In the genomic region with DNA sequence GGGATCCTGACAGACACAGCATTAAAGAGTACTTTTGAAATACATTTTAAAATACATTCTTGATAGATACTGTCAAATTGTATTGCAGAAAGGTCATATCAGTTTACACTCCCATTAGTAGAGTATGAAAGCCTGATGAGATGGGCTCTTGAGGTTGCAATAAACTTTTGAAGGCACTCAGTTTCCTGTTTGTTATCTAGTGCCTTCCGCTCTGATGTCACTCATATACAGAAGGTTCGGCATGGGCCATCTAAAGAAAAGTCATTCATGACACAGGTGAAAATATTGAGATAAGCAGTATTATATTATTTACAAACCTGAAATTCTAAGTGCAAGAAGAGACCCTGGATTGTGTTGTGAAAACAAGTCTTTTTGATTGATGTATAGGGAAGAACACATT, we compare ENCODE assay signal across 1 cellular context.
TF ChIP-seq lines count a peak whose summit lies in the region.

No MANE protein-coding gene starts in this region.

TF ChIP-seq in GM23338, 12 proteins besides CTCF, POLR2A, EP300 and RAD21 (continued from another document):
- TF ChIP-seq CREB1 (CRISPR knock-in tag; IDR thresholded peaks at IDR 0.05; ENCODE audit: low read depth) (no peak), ETS1 (IDR thresholded peaks at IDR 0.05) (no peak), ZNF331 (CRISPR knock-in tag; IDR thresholded peaks at IDR 0.05; ENCODE audit: low read depth) (no peak), ZNF462 (CRISPR knock-in tag; IDR thresholded peaks at IDR 0.05) (no peak), JUNB (IDR thresholded peaks at IDR 0.05; ENCODE audit: unreplicated experiment) (no peak)
- TF ChIP-seq, protein P1, sequence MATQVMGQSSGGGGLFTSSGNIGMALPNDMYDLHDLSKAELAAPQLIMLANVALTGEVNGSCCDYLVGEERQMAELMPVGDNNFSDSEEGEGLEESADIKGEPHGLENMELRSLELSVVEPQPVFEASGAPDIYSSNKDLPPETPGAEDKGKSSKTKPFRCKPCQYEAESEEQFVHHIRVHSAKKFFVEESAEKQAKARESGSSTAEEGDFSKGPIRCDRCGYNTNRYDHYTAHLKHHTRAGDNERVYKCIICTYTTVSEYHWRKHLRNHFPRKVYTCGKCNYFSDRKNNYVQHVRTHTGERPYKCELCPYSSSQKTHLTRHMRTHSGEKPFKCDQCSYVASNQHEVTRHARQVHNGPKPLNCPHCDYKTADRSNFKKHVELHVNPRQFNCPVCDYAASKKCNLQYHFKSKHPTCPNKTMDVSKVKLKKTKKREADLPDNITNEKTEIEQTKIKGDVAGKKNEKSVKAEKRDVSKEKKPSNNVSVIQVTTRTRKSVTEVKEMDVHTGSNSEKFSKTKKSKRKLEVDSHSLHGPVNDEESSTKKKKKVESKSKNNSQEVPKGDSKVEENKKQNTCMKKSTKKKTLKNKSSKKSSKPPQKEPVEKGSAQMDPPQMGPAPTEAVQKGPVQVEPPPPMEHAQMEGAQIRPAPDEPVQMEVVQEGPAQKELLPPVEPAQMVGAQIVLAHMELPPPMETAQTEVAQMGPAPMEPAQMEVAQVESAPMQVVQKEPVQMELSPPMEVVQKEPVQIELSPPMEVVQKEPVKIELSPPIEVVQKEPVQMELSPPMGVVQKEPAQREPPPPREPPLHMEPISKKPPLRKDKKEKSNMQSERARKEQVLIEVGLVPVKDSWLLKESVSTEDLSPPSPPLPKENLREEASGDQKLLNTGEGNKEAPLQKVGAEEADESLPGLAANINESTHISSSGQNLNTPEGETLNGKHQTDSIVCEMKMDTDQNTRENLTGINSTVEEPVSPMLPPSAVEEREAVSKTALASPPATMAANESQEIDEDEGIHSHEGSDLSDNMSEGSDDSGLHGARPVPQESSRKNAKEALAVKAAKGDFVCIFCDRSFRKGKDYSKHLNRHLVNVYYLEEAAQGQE (IDR thresholded peaks at IDR 0.05; ENCODE audit: unreplicated experiment) = no peak
